13 cellular contexts compared by ENCODE assay signal in the genomic region with DNA sequence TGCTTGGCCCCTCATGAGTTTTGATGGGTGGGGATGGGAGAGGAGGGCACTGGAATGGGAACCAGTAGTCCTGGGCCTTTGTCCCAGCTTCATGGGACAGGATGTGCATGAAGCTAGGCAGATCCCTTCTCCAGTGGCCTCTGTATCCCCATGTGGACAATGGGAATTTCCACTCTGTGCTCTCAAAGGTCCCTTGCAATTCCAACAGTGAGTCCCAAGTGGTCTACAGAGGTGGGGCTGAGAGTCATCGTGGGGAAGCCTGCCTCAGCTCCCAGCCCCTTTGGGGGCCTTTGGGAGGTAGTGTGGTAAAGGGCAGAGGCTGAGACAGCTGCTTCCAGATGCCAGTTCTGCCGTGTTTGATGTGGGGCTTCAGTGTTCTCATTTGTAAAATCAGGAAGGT. TPM values are rescaled to one million over a fixed set of nuclear protein-coding genes. Genes with fewer than 3 reads are reported as not detected.
DNase-seq lines count a peak whose midpoint lies in the region; ATAC-seq and TF ChIP-seq lines count a peak whose summit lies in the region.
"Had no signal": no experiment of that assay in that cellular context is flagged by ENCODE, and none has a peak within 500 bp of the region (broad histone marks: within the 10 kb centered on the region; RNA-seq: fewer than 3 reads in every experiment).

No MANE protein-coding gene starts in this region.

- H3K27me3 ChIP-seq in CD8-positive, alpha-beta T cell (ENCODE audit: insufficient read depth, low read length), result no peaks in the 10 kb centered on the region
- H3K27me3 ChIP-seq in esophagus squamous epithelium, result no peaks in the 10 kb centered on the region

- CTCF ChIA-PET in CD8-positive, alpha-beta T cell (lab: Charles Lee), result interaction anchor here (0.8 to 14.4 kb wide), 5 partner anchors 8 to 55 kb away, joined by 3 to 299 read pairs (median 5); no protein-coding TSS in a partner anchor

- peaks cover 19% of the 10 kb centered on the region for H3K4me1 ChIP-seq in CD8-positive, alpha-beta T cell (ENCODE audit: insufficient read depth, low read length)
- peaks cover 64 to 96% (median 77%) of the 10 kb centered on the region in 3 donors for H3K4me1 ChIP-seq in esophagus squamous epithelium

- TF ChIP-seq CTCF in CD8-positive, alpha-beta T cell (IDR thresholded peaks at IDR 0.05), result no peak
- no peak for TF ChIP-seq CTCF in esophagus squamous epithelium (IDR thresholded peaks at IDR 0.05)

- no peaks in the 10 kb centered on the region for H3K9me3 ChIP-seq in CD8-positive, alpha-beta T cell (ENCODE audit: low read length)
- H3K9me3 ChIP-seq in T-helper 17 cell (ENCODE audit: control insufficient read depth, low read length, poor library complexity, severe bottlenecking) (no peaks in the 10 kb centered on the region), esophagus squamous epithelium (no peaks in the 10 kb centered on the region)

- H3K4me1 Mint-ChIP-seq in CD8-positive, alpha-beta T cell (ENCODE audit: low read depth), result peaks cover 9% of the 10 kb centered on the region
- H3K4me1 Mint-ChIP-seq in T-helper 17 cell, result peaks cover 3% of the 10 kb centered on the region
- peaks cover 0 to 10% of the 10 kb centered on the region in 2 donors for H3K4me1 Mint-ChIP-seq in stimulated activated naive B cell treated with anti-CD40 and anti-IgM and Interleukin-4, amounts not matched to agents 10 μg/mL and 1 μg/mL and 100 μg/mL, for 72 hours

- peaks cover 22% of the 10 kb centered on the region for H3K36me3 ChIP-seq in CD8-positive, alpha-beta T cell (ENCODE audit: insufficient read depth, low read length)
- peaks cover 4 to 55% (median 7%) of the 10 kb centered on the region in 3 donors for H3K36me3 ChIP-seq in esophagus squamous epithelium

- H3K27ac ChIP-seq in CD8-positive, alpha-beta T cell (ENCODE audit: low read depth, low read length), result no peak overlapping the region
- H3K27ac ChIP-seq in esophagus squamous epithelium, result peak overlapping the region; percentile 54 to 93 (median 82)

- no peak for TF ChIP-seq POLR2A in esophagus squamous epithelium (IDR thresholded peaks at IDR 0.05)

- no peak overlapping the region for H3K4me3 ChIP-seq in CD8-positive, alpha-beta T cell (ENCODE audit: low read depth, low read length)
- H3K4me3 ChIP-seq in esophagus squamous epithelium, result no peak overlapping the region

- POLR2A ChIA-PET in CD8-positive, alpha-beta T cell (lab: Charles Lee), result interaction anchor here (1.0 kb wide), 1 partner anchor 37 kb away, joined by 4 read pairs; the partner anchor contains the start of genes KYAT1 and LRRC8A

- H3K27me3 Mint-ChIP-seq in CD8-positive, alpha-beta T cell (ENCODE audit: low read depth), result no peaks in the 10 kb centered on the region
- no peaks in the 10 kb centered on the region for H3K27me3 Mint-ChIP-seq in T-helper 17 cell
- no peaks in the 10 kb centered on the region for H3K27me3 Mint-ChIP-seq in stimulated activated naive B cell treated with anti-CD40 and anti-IgM and Interleukin-4, amounts not matched to agents 10 μg/mL and 1 μg/mL and 100 μg/mL, for 72 hours
- H3K27me3 Mint-ChIP-seq: IgD-negative memory B cell had no signal

- 40% methylated on average over 1 of the region's 2 CpGs; no CpG with 5 or more reads in 1 of the 2 donors for WGBS in esophagus squamous epithelium, 2 donors

- no peak for ATAC-seq in CD8-positive, alpha-beta T cell
- ATAC-seq in T-helper 17 cell (no peak), GM21528 (IDR thresholded peaks at IDR 0.05; ENCODE audit: low FRiP score, unreplicated experiment) (no peak)
- no peak for ATAC-seq in stimulated activated naive B cell treated with anti-CD40 and anti-IgM and Interleukin-4, amounts not matched to agents 10 μg/mL and 1 μg/mL and 100 μg/mL, for 72 hours (replicated peaks)

- intact Hi-C loops in CD8-positive, alpha-beta T cell (cut with DNase I, micrococcal nuclease), result no loop called here
- intact Hi-C loops in esophagus squamous epithelium (cut with DNase I), result no loop called here

- peaks cover 31% of the 10 kb centered on the region for H3K36me3 Mint-ChIP-seq in CD8-positive, alpha-beta T cell
- peaks cover 2% of the 10 kb centered on the region for H3K36me3 Mint-ChIP-seq in T-helper 17 cell (ENCODE audit: low read depth)
- H3K36me3 Mint-ChIP-seq in stimulated activated naive B cell treated with anti-CD40 and anti-IgM and Interleukin-4, amounts not matched to agents 10 μg/mL and 1 μg/mL and 100 μg/mL, for 72 hours, result peaks cover 13 to 27% of the 10 kb centered on the region in 2 donors

- DNase-seq in CD8-positive, alpha-beta T cell, result no peak
- DNase-seq in T-helper 17 cell (no peak), esophagus squamous epithelium (lab: John Stamatoyannopoulos, UW) (no peak), DMS 273 treated with DMSO at 0.1 percent for 48 hours (lab: John Stamatoyannopoulos, UW) (no peak), dedifferentiated amniotic fluid mesenchymal stem cell (ENCODE audit: extremely low spot score) (no peak), cerebellar nuclear complex (lab: John Stamatoyannopoulos, UW) (no peak)
- no peak for DNase-seq in stimulated activated naive B cell treated with anti-CD40 and anti-IgM and Interleukin-4, amounts not matched to agents 10 μg/mL and 1 μg/mL and 100 μg/mL, for 72 hours
- DNase-seq: erythroblast, NCI-H1694, NCI-H82, SIG-M5 had no signal

- no peak overlapping the region for H3K4me3 Mint-ChIP-seq in CD8-positive, alpha-beta T cell
- no peak overlapping the region for H3K4me3 Mint-ChIP-seq in T-helper 17 cell
- no peak overlapping the region for H3K4me3 Mint-ChIP-seq in stimulated activated naive B cell treated with anti-CD40 and anti-IgM and Interleukin-4, amounts not matched to agents 10 μg/mL and 1 μg/mL and 100 μg/mL, for 72 hours
- H3K4me3 Mint-ChIP-seq: IgD-negative memory B cell had no signal

- no peaks in the 10 kb centered on the region for H3K9me3 Mint-ChIP-seq in CD8-positive, alpha-beta T cell
- H3K9me3 Mint-ChIP-seq in stimulated activated naive B cell treated with anti-CD40 and anti-IgM and Interleukin-4, amounts not matched to agents 10 μg/mL and 1 μg/mL and 100 μg/mL, for 72 hours, result no peaks in the 10 kb centered on the region
- H3K9me3 Mint-ChIP-seq: IgD-negative memory B cell had no signal

- peak overlapping the region; percentile 49 for H3K27ac Mint-ChIP-seq in CD8-positive, alpha-beta T cell
- peak overlapping the region; percentile 34 for H3K27ac Mint-ChIP-seq in T-helper 17 cell
- H3K27ac Mint-ChIP-seq in stimulated activated naive B cell treated with anti-CD40 and anti-IgM and Interleukin-4, amounts not matched to agents 10 μg/mL and 1 μg/mL and 100 μg/mL, for 72 hours, result peak overlapping the region; percentile 9
- H3K27ac Mint-ChIP-seq: IgD-negative memory B cell had no signal

RNA-seq across cellular contexts. Expression of gene PHYHD1, which starts 1.9 kb away (rescaled TPM):
- 1 to 10 TPM; 1.0 to 2.5 TPM for total RNA-seq in CD8-positive, alpha-beta T cell
- under 1 TPM in 1 of 2 donors, not detected in 1; 0.45 TPM for total RNA-seq in T-helper 17 cell
- 10 to 100 TPM in 3 of 4 donors, 1 to 10 TPM in 1; 3.7 to 34.0 (median 23.0) TPM for total RNA-seq in esophagus squamous epithelium

RNA-seq across cellular contexts. Expression of gene DOLK, which starts 28.5 kb away (rescaled TPM):
- 10 to 100 TPM; 10.4 to 10.7 TPM for total RNA-seq in CD8-positive, alpha-beta T cell
- total RNA-seq in T-helper 17 cell (1 to 10 TPM; 5.1 to 7.4 TPM), esophagus squamous epithelium (10 to 100 TPM; 12.8 to 21.2 (median 16.2) TPM)

RNA-seq across cellular contexts. Expression of gene NUP188, which starts 28.6 kb away (rescaled TPM):
- total RNA-seq in CD8-positive, alpha-beta T cell, result 10 to 100 TPM; 48.7 to 49.0 TPM
- total RNA-seq in T-helper 17 cell, result 10 to 100 TPM; 62.2 to 75.1 TPM
- 10 to 100 TPM; 61.0 to 78.6 (median 67.1) TPM for total RNA-seq in esophagus squamous epithelium

RNA-seq across cellular contexts. Expression of gene LRRC8A, which starts 37.0 kb away (rescaled TPM):
- total RNA-seq in CD8-positive, alpha-beta T cell, result 10 to 100 TPM; 35.0 to 40.1 TPM
- 10 to 100 TPM; 28.9 to 30.3 TPM for total RNA-seq in T-helper 17 cell
- 100 to 1,000 TPM in 3 of 4 donors, 10 to 100 TPM in 1; 70.0 to 153 (median 122) TPM for total RNA-seq in esophagus squamous epithelium

RNA-seq across cellular contexts. Expression of gene KYAT1, which starts 37.2 kb away (rescaled TPM):
- total RNA-seq in CD8-positive, alpha-beta T cell, result 1 to 10 TPM; 2.4 to 3.0 TPM
- 1 to 10 TPM; 4.8 to 5.7 TPM for total RNA-seq in T-helper 17 cell
- 1 to 10 TPM; 4.0 to 9.4 (median 5.7) TPM for total RNA-seq in esophagus squamous epithelium
